In genomic region chr1:77976433-77977076, GRCh38 we compare ENCODE assay signal across 11 cellular contexts. TPM values are rescaled to one million over a fixed set of nuclear protein-coding genes. Genes with fewer than 3 reads are reported as not detected.
DNase-seq lines count a peak whose midpoint lies in the region; ATAC-seq, FAIRE-seq and TF ChIP-seq lines count a peak whose summit lies in the region.
"Had no signal": no experiment of that assay in that cellular context is flagged by ENCODE, and none has a peak within 500 bp of the region (broad histone marks: within the 10 kb centered on the region; RNA-seq: fewer than 3 reads in every experiment).

No MANE protein-coding gene starts in this region.

- H3K4me2 ChIP-seq in keratinocyte (ENCODE audit: control insufficient read depth, extremely low read depth, insufficient read depth, low read depth, low read length): peak overlapping the region; percentile 90

- H4K20me1 ChIP-seq in keratinocyte (ENCODE audit: control insufficient read depth, extremely low read depth, insufficient read depth, low read length): peaks cover 42% of the 10 kb centered on the region

- WGBS in transverse colon (ENCODE audit: low coverage in 1 of 2), 2 donors: 63 to 65% methylated on average over 10 to 13 of the region's 13 CpGs

- intact Hi-C loops in activated naive CD4-positive, alpha-beta T cell treated with anti-CD3 and anti-CD28 coated beads for 36 hours (cut with micrococcal nuclease): loop anchor here (5.0 kb wide), 4 partner anchors 539 to 1689 kb away; partner anchors contain the start of genes AK5 and IFI44
- intact Hi-C loops in transverse colon (cut with DNase I; ENCODE audit: low total_unique reads): no loop called here

- no peak for ATAC-seq in GM19467 (IDR thresholded peaks at IDR 0.05; ENCODE audit: unreplicated experiment)

- H3K4me3 ChIP-seq in keratinocyte (ENCODE audit: control insufficient read depth in 2 of 3, extremely low read depth in 1 of 3, insufficient read depth in 2 of 3, low read depth in 1 of 3, low read length in 3 of 3): peak overlapping the region; percentile 55 to 93 (median 90)
- H3K4me3 ChIP-seq in transverse colon: peak overlapping the region in 3 of 4 donors; percentile 54 to 73 (median 61)

- in situ Hi-C loops in transverse colon (cut with MboI; ENCODE audit: low pct_ligation_motif_present in 1 of 4, low pct_unique_long_range_greater_than_20kb in 1 of 4, low sequenced_read_pairs in 3 of 4): loop anchor here in 1 of 4 donors (10.0 kb wide), 1 partner anchor 138 kb away; no protein-coding TSS in a partner anchor

- POLR2A ChIA-PET in activated CD4-positive, alpha-beta memory T cell treated with anti-CD3 and anti-CD28 coated beads, Interleukin-2, amount 10 ng/mL, durations not matched to agents 7 days and 5 days (lab: Charles Lee): interaction anchor here (0.6 to 20.5 kb wide), 17 partner anchors 8 to 294 kb away, joined by 3 to 671 read pairs (median 5); partner anchors contain the start of genes DNAJB4 and ZZZ3

- no peak overlapping the region for H3K4me3 Mint-ChIP-seq in activated naive CD4-positive, alpha-beta T cell treated with anti-CD3 and anti-CD28 coated beads for 36 hours
- H3K4me3 Mint-ChIP-seq in activated naive CD4-positive, alpha-beta T cell treated with anti-CD3 and anti-CD28 coated beads, Interleukin-2, amount 10 ng/mL, durations not matched to agents 7 days and 5 days: no peak overlapping the region
- no peak overlapping the region for H3K4me3 Mint-ChIP-seq in activated CD4-positive, alpha-beta memory T cell treated with anti-CD3 and anti-CD28 coated beads, Interleukin-2, amount 10 ng/mL, durations not matched to agents 7 days and 5 days

- peaks cover 28% of the 10 kb centered on the region for H3K36me3 Mint-ChIP-seq in activated naive CD4-positive, alpha-beta T cell treated with anti-CD3 and anti-CD28 coated beads for 36 hours (ENCODE audit: low read depth)
- H3K36me3 Mint-ChIP-seq in activated naive CD4-positive, alpha-beta T cell treated with anti-CD3 and anti-CD28 coated beads, Interleukin-2, amount 10 ng/mL, durations not matched to agents 7 days and 5 days: peaks cover 30% of the 10 kb centered on the region
- peaks cover 44% of the 10 kb centered on the region for H3K36me3 Mint-ChIP-seq in activated CD4-positive, alpha-beta memory T cell treated with anti-CD3 and anti-CD28 coated beads, Interleukin-2, amount 10 ng/mL, durations not matched to agents 7 days and 5 days (ENCODE audit: low read depth)

- no peak for TF ChIP-seq EP300 in transverse colon (IDR thresholded peaks at IDR 0.05; ENCODE audit: low read depth)

- no peaks in the 10 kb centered on the region for H3K9me3 Mint-ChIP-seq in activated naive CD4-positive, alpha-beta T cell treated with anti-CD3 and anti-CD28 coated beads for 36 hours
- H3K9me3 Mint-ChIP-seq in activated naive CD4-positive, alpha-beta T cell treated with anti-CD3 and anti-CD28 coated beads, Interleukin-2, amount 10 ng/mL, durations not matched to agents 7 days and 5 days: no peaks in the 10 kb centered on the region
- no peaks in the 10 kb centered on the region for H3K9me3 Mint-ChIP-seq in activated CD4-positive, alpha-beta memory T cell treated with anti-CD3 and anti-CD28 coated beads, Interleukin-2, amount 10 ng/mL, durations not matched to agents 7 days and 5 days

- no peak for TF ChIP-seq POLR2A in transverse colon (IDR thresholded peaks at IDR 0.05)
- no peak for TF ChIP-seq POLR2A in H54 (IDR thresholded peaks at IDR 0.05; ENCODE audit: low read depth, low read length)

- peak overlapping the region; percentile 26 for H3K27ac ChIP-seq in keratinocyte (ENCODE audit: control insufficient read depth, insufficient read depth, low read length)
- peak overlapping the region; percentile 97 to 100 (median 98) for H3K27ac ChIP-seq in transverse colon
- H3K27ac ChIP-seq in caudate nucleus (ENCODE audit: low read depth, low read length): no peak overlapping the region

- H3K9me1 ChIP-seq in keratinocyte (ENCODE audit: control insufficient read depth, extremely low read depth, insufficient read depth, low read length): peaks cover 2% of the 10 kb centered on the region

- H3K9me3 ChIP-seq in keratinocyte (ENCODE audit: control insufficient read depth, low read depth, low read length) (no peaks in the 10 kb centered on the region), transverse colon (no peaks in the 10 kb centered on the region)

- CTCF ChIA-PET in activated naive CD4-positive, alpha-beta T cell treated with anti-CD3 and anti-CD28 coated beads for 36 hours (lab: Charles Lee): interaction anchor here (0.7 to 2.0 kb wide), 6 partner anchors 11 to 168 kb away, joined by 4 to 13 read pairs (median 6); partner anchors contain the start of gene DNAJB4
- CTCF ChIA-PET in activated naive CD4-positive, alpha-beta T cell treated with anti-CD3 and anti-CD28 coated beads, Interleukin-2, amount 10 ng/mL, durations not matched to agents 7 days and 5 days (lab: Charles Lee): interaction anchor here (0.6 to 1.0 kb wide), 2 partner anchors 24 to 28 kb away, joined by 3 to 7 read pairs; no protein-coding TSS in a partner anchor
- CTCF ChIA-PET in activated CD4-positive, alpha-beta memory T cell treated with anti-CD3 and anti-CD28 coated beads, Interleukin-2, amount 10 ng/mL, durations not matched to agents 7 days and 5 days (lab: Charles Lee): interaction anchor here (1.9 to 2.4 kb wide), 2 partner anchors 9 to 138 kb away, joined by 9 to 15 read pairs; no protein-coding TSS in a partner anchor

- H3K4me1 Mint-ChIP-seq in activated naive CD4-positive, alpha-beta T cell treated with anti-CD3 and anti-CD28 coated beads for 36 hours (ENCODE audit: low read depth): peaks cover 50% of the 10 kb centered on the region
- H3K4me1 Mint-ChIP-seq in activated naive CD4-positive, alpha-beta T cell treated with anti-CD3 and anti-CD28 coated beads, Interleukin-2, amount 10 ng/mL, durations not matched to agents 7 days and 5 days: peaks cover 51% of the 10 kb centered on the region
- H3K4me1 Mint-ChIP-seq in activated CD4-positive, alpha-beta memory T cell treated with anti-CD3 and anti-CD28 coated beads, Interleukin-2, amount 10 ng/mL, durations not matched to agents 7 days and 5 days: peaks cover 47% of the 10 kb centered on the region

- H3K4me1 ChIP-seq in keratinocyte (ENCODE audit: control insufficient read depth, extremely low read depth, insufficient read depth, low read length) (peaks cover 20% of the 10 kb centered on the region), transverse colon (peaks cover 25 to 66% (median 42%) of the 10 kb centered on the region in 4 donors)

- TF ChIP-seq CTCF in keratinocyte (optimal IDR thresholded peaks at IDR 0.05 in 1 of 3, IDR thresholded peaks at IDR 0.05 in 1 of 3, conservative IDR thresholded peaks at IDR 0.05 in 1 of 3; ENCODE audit: extremely low read depth in 1 of 3, insufficient read depth in 2 of 3, low read length in 3 of 3) (no peak), transverse colon (IDR thresholded peaks at IDR 0.05) (no peak)

- H3K27me3 ChIP-seq in keratinocyte (ENCODE audit: control insufficient read depth, extremely low read depth, insufficient read depth, low read length) (no peaks in the 10 kb centered on the region), transverse colon (no peaks in the 10 kb centered on the region)

- peak overlapping the region; percentile 100 for H3K9ac ChIP-seq in keratinocyte (ENCODE audit: control insufficient read depth, extremely low read depth, insufficient read depth, low read length)

- no peak for FAIRE-seq in keratinocyte (lab: Jason Lieb, UNC)
- FAIRE-seq in H54 (lab: Jason Lieb, UNC): no peak
- FAIRE-seq: bronchial epithelial cell, G401.6 had no signal

- no peak overlapping the region for H3K27ac Mint-ChIP-seq in activated naive CD4-positive, alpha-beta T cell treated with anti-CD3 and anti-CD28 coated beads for 36 hours
- H3K27ac Mint-ChIP-seq in activated naive CD4-positive, alpha-beta T cell treated with anti-CD3 and anti-CD28 coated beads, Interleukin-2, amount 10 ng/mL, durations not matched to agents 7 days and 5 days: no peak overlapping the region
- H3K27ac Mint-ChIP-seq in activated CD4-positive, alpha-beta memory T cell treated with anti-CD3 and anti-CD28 coated beads, Interleukin-2, amount 10 ng/mL, durations not matched to agents 7 days and 5 days: no peak overlapping the region

- H3K79me2 ChIP-seq in keratinocyte (ENCODE audit: control insufficient read depth, insufficient read depth, low read length): peaks cover 92% of the 10 kb centered on the region

- H3K36me3 ChIP-seq in keratinocyte (ENCODE audit: control insufficient read depth in 2 of 2, extremely low read depth in 1 of 2, insufficient read depth in 2 of 2, low read length in 2 of 2) (peaks cover 4 to 8% of the 10 kb centered on the region in 2 experiments), transverse colon (no peaks in the 10 kb centered on the region)

- dilution Hi-C loops in keratinocyte (cut with MboI; ENCODE audit: extremely low pct_ligation_motif_present, low sequenced_read_pairs): no loop called here

- DNase-seq in activated naive CD4-positive, alpha-beta T cell treated with anti-CD3 and anti-CD28 coated beads for 36 hours: peak; percentile 11
- no peak for DNase-seq in activated naive CD4-positive, alpha-beta T cell treated with anti-CD3 and anti-CD28 coated beads, Interleukin-2, amount 10 ng/mL, durations not matched to agents 7 days and 5 days
- peak; percentile 18 for DNase-seq in activated CD4-positive, alpha-beta memory T cell treated with anti-CD3 and anti-CD28 coated beads, Interleukin-2, amount 10 ng/mL, durations not matched to agents 7 days and 5 days
- DNase-seq in keratinocyte (ENCODE audit: low read depth, low spot score) (no peak), transverse colon (no peak), H54 (ENCODE audit: insufficient read length, low spot score) (no peak), caudate nucleus (lab: John Stamatoyannopoulos, UW) (no peak)
- DNase-seq: RPMI8226 had no signal

- H3K27me3 Mint-ChIP-seq in activated naive CD4-positive, alpha-beta T cell treated with anti-CD3 and anti-CD28 coated beads for 36 hours (ENCODE audit: low read depth): no peaks in the 10 kb centered on the region
- H3K27me3 Mint-ChIP-seq in activated naive CD4-positive, alpha-beta T cell treated with anti-CD3 and anti-CD28 coated beads, Interleukin-2, amount 10 ng/mL, durations not matched to agents 7 days and 5 days: no peaks in the 10 kb centered on the region
- H3K27me3 Mint-ChIP-seq in activated CD4-positive, alpha-beta memory T cell treated with anti-CD3 and anti-CD28 coated beads, Interleukin-2, amount 10 ng/mL, durations not matched to agents 7 days and 5 days: no peaks in the 10 kb centered on the region

- H2AFZ ChIP-seq in keratinocyte (ENCODE audit: control insufficient read depth, low read length): no peak overlapping the region

RNA-seq across cellular contexts. Expression of gene FUBP1, which starts 2.3 kb away (rescaled TPM):
- total RNA-seq in activated naive CD4-positive, alpha-beta T cell treated with anti-CD3 and anti-CD28 coated beads for 36 hours: 100 to 1,000 TPM; 243 to 244 TPM
- 100 to 1,000 TPM; 182 to 185 TPM for total RNA-seq in activated CD4-positive, alpha-beta memory T cell treated with anti-CD3 and anti-CD28 coated beads, Interleukin-2, amount 10 ng/mL, durations not matched to agents 7 days and 5 days
- 97.2 to 137 TPM (median 112 TPM) in 3 replicates for polyA plus RNA-seq in keratinocyte
- polyA plus RNA-seq in keratinocyte (2011; ENCODE audit: low read depth): 72.1 TPM
- polyA plus RNA-seq in keratinocyte (2011; cell fraction: cytosol; rRNA removed): 52.4 and 67.8 TPM in 2 replicates
- 145 and 211 TPM in 2 replicates for polyA plus RNA-seq in keratinocyte (2011; cell fraction: nucleus; rRNA removed)
- polyA plus RNA-seq in keratinocyte (2012; ENCODE audit: low replicate concordance): 70.7 and 95.3 TPM in 2 replicates
- 68.7 to 119 TPM (median 94.6 TPM) in 3 replicates for polyA minus RNA-seq in keratinocyte
- 60.6 TPM for polyA minus RNA-seq in keratinocyte (2011; cell fraction: cytosol; rRNA and poly(A)+ RNA removed)
- 81.6 and 126 TPM in 2 replicates for polyA minus RNA-seq in keratinocyte (2011; cell fraction: nucleus; rRNA and poly(A)+ RNA removed)
- total RNA-seq in transverse colon: 100 to 1,000 TPM in 2 of 4 donors, 10 to 100 TPM in 2; 81.8 to 176 (median 101) TPM

RNA-seq across cellular contexts. Expression of gene DNAJB4, which starts 28.2 kb away (rescaled TPM):
- total RNA-seq in activated naive CD4-positive, alpha-beta T cell treated with anti-CD3 and anti-CD28 coated beads for 36 hours: 10 to 100 TPM in 1 of 2 experiments, 1 to 10 TPM in 1; 9.7 to 10.4 TPM
- 10 to 100 TPM; 12.9 to 16.2 TPM for total RNA-seq in activated CD4-positive, alpha-beta memory T cell treated with anti-CD3 and anti-CD28 coated beads, Interleukin-2, amount 10 ng/mL, durations not matched to agents 7 days and 5 days
- polyA plus RNA-seq in keratinocyte: 17.3 to 30.9 TPM (median 27.5 TPM) in 3 replicates
- polyA plus RNA-seq in keratinocyte (2011; ENCODE audit: low read depth): 53.4 TPM
- 21.6 and 32.0 TPM in 2 replicates for polyA plus RNA-seq in keratinocyte (2011; cell fraction: cytosol; rRNA removed)
- 39.5 and 52.4 TPM in 2 replicates for polyA plus RNA-seq in keratinocyte (2011; cell fraction: nucleus; rRNA removed)
- polyA plus RNA-seq in keratinocyte (2012; ENCODE audit: low replicate concordance): 19.5 and 28.0 TPM in 2 replicates
- 1.9 to 16.2 TPM (median 12.6 TPM) in 3 replicates for polyA minus RNA-seq in keratinocyte
- polyA minus RNA-seq in keratinocyte (2011; cell fraction: cytosol; rRNA and poly(A)+ RNA removed): 20.0 TPM
- 18.4 and 34.1 TPM in 2 replicates for polyA minus RNA-seq in keratinocyte (2011; cell fraction: nucleus; rRNA and poly(A)+ RNA removed)
- total RNA-seq in transverse colon: 10 to 100 TPM in 2 of 4 donors, 1 to 10 TPM in 2; 4.0 to 30.2 (median 16.9) TPM

Comparison
In these comparisons a context has a peak if more than half of its experiments do, and no peak if none do; other contexts are left out.
1. DNase-seq: peak in activated naive CD4-positive, alpha-beta T cell treated with anti-CD3 and anti-CD28 coated beads for 36 hours (single experiment) and activated CD4-positive, alpha-beta memory T cell treated with anti-CD3 and anti-CD28 coated beads, Interleukin-2, amount 10 ng/mL, durations not matched to agents 7 days and 5 days (single experiment); none in activated naive CD4-positive, alpha-beta T cell treated with anti-CD3 and anti-CD28 coated beads, Interleukin-2, amount 10 ng/mL, durations not matched to agents 7 days and 5 days (single experiment), keratinocyte (single experiment), transverse colon (single experiment), H54 (single experiment) and caudate nucleus (0 of 61).